8 cellular contexts compared by ENCODE assay signal in genomic region chr2:15591692-15592463, GRCh38. TPM values are rescaled to one million over a fixed set of nuclear protein-coding genes. Genes with fewer than 3 reads are reported as not detected.
DNase-seq lines count a peak whose midpoint lies in the region; ATAC-seq and TF ChIP-seq lines count a peak whose summit lies in the region.

TSS of gene DDX1 (plus strand) at chr2:15591868. CDS start at chr2:15591934, 66 bp downstream.

- DNase-seq in HFF-Myc (ENCODE audit: extremely low read depth, low read depth) (peak; percentile 56), MV-4-11 (lab: John Stamatoyannopoulos, UW) (peak; percentile 81), SKM-1 treated with dmso at 0.1 percent for 144 hours (lab: John Stamatoyannopoulos, UW; ENCODE audit: unreplicated experiment) (peak; percentile 74), glomerular visceral epithelial cell (ENCODE audit: extremely low spot score) (peak; percentile 81), osteocyte (ENCODE audit: extremely low spot score, unreplicated experiment) (peak; percentile 95), thoracic aorta (ENCODE audit: low spot score) (peak; percentile 35)

- H3K27ac ChIP-seq in thoracic aorta = peak within 1 kb of the TSS; percentile 81 to 84

- H3K36me3 Mint-ChIP-seq in activated naive CD8-positive, alpha-beta T cell = peaks cover 2% of the 10 kb centered on the region
- H3K36me3 Mint-ChIP-seq in osteocyte (ENCODE audit: unreplicated experiment) = peaks cover 17% of the 10 kb centered on the region

- H3K4me3 Mint-ChIP-seq in activated naive CD8-positive, alpha-beta T cell = peak within 1 kb of the TSS; percentile 97
- peak within 1 kb of the TSS; percentile 94 for H3K4me3 Mint-ChIP-seq in osteocyte (ENCODE audit: unreplicated experiment)

- H3K27ac Mint-ChIP-seq in activated naive CD8-positive, alpha-beta T cell = peak within 1 kb of the TSS; percentile 97
- H3K27ac Mint-ChIP-seq in osteocyte (ENCODE audit: unreplicated experiment) = peak within 1 kb of the TSS; percentile 97

- TF ChIP-seq CTCF in HFF-Myc (IDR thresholded peaks at IDR 0.05; ENCODE audit: low read depth, low read length, missing control alignments) (no peak), osteocyte (IDR thresholded peaks at IDR 0.05) (no peak), thoracic aorta (IDR thresholded peaks at IDR 0.05) (no peak)

- H3K27me3 Mint-ChIP-seq in activated naive CD8-positive, alpha-beta T cell = no peaks in the 10 kb centered on the region
- no peaks in the 10 kb centered on the region for H3K27me3 Mint-ChIP-seq in osteocyte (ENCODE audit: unreplicated experiment)

- H3K4me1 ChIP-seq in thoracic aorta (ENCODE audit: control insufficient read depth in 1 of 2, low read depth in 2 of 2) = peaks cover 12 to 29% of the 10 kb centered on the region in 2 donors

- H3K36me3 ChIP-seq in thoracic aorta = no peaks in the 10 kb centered on the region

- H3K4me3 ChIP-seq in GM08714 (ENCODE audit: low read length) = peak within 1 kb of the TSS; percentile 72
- peak within 1 kb of the TSS; percentile 81 for H3K4me3 ChIP-seq in HFF-Myc (replicated peaks; ENCODE audit: low read depth, low read length)
- H3K4me3 ChIP-seq in thoracic aorta = peak within 1 kb of the TSS; percentile 74

- H3K9me3 ChIP-seq in thoracic aorta = no peaks in the 10 kb centered on the region

- H3K27me3 ChIP-seq in thoracic aorta (replicated peaks; ENCODE audit: insufficient read depth) = no peaks in the 10 kb centered on the region

- peaks cover 30% of the 10 kb centered on the region for H3K4me1 Mint-ChIP-seq in activated naive CD8-positive, alpha-beta T cell (ENCODE audit: low read depth)
- peaks cover 21% of the 10 kb centered on the region for H3K4me1 Mint-ChIP-seq in osteocyte (ENCODE audit: unreplicated experiment)

- ATAC-seq in thoracic aorta (ENCODE audit: insufficient number of reproducible peaks, low FRiP score, low read depth) = peak; percentile 83

- no peaks in the 10 kb centered on the region for H3K9me3 Mint-ChIP-seq in activated naive CD8-positive, alpha-beta T cell (ENCODE audit: low read depth)
- H3K9me3 Mint-ChIP-seq in osteocyte (ENCODE audit: unreplicated experiment) = no peaks in the 10 kb centered on the region

RNA-seq across cellular contexts. Expression of gene DDX1, which starts in this region (rescaled TPM):
- total RNA-seq in osteocyte = 85.6 and 90.7 TPM in 2 replicates
- total RNA-seq in thoracic aorta = 10 to 100 TPM; 58.3 to 61.3 TPM

Comparison
In these comparisons a context has a peak if more than half of its experiments do, and no peak if none do; other contexts are left out.
1. Peak in every context shown above with its lines: DNase-seq, ATAC-seq, H3K4me3 ChIP-seq and H3K27ac ChIP-seq.
2. DNase-seq: peak in every context shown above with its lines; median percentile 95 in osteocyte; 81 in MV-4-11; 81 in glomerular visceral epithelial cell; 74 in SKM-1 treated with dmso at 0.1 percent for 144 hours; 56 in HFF-Myc; 35 in thoracic aorta.